ENCODE assay signal across 1 cellular context in the genomic region with DNA sequence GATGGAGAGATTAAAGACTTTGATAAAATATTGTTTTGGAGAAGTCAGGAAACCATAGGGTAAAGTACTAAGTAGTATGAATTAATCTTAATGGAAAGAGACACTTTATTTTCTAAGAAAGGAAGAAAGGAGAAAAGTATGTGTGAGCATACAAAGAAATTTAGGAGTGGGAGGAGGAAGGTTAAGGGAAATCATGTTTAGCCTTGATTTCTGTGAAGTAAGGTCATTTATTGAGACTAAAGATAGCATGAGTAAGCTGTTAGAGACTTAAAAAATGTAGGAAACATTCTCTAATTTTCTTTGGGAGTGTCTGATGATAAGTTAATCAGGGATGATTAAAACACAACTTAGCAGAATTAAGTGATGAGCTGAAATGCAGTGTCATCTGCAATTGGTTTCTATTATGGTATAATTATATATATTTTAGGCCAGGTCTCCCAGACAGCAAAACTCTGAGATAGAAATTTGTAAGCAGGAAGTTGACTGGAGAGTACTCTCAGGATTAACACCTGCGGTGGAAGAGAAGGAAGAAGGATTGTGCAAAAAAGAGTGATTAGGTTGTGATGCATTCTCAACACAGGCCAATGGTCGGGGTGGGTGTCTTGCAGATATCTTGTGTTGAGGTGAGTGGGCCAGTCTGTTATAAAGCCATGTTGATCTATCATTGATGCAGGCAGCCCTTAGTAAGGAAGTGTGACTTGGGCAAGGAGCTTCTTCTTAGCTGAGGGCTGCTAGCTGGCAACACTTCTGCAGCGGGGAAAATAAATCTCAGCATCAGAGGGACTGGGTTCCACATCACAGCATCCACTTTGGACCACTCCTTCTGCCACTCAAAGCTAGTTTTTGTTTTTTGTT.
TF ChIP-seq lines count a peak whose summit lies in the region.

No MANE protein-coding gene starts in this region.

TF ChIP-seq in IMR-90, 13 proteins besides CTCF, POLR2A, EP300 and RAD21:
- TF ChIP-seq SMC3 (IDR thresholded peaks at IDR 0.05; ENCODE audit: low read depth, low read length): no peak
- 0 out of 2 replicates have a peak, but pooled peaks have one; percentile 1 for TF ChIP-seq CEBPB (IDR thresholded peaks at IDR 0.05; ENCODE audit: low read depth, low read length)
- TF ChIP-seq CHD1 (IDR thresholded peaks at IDR 0.05; ENCODE audit: low read depth, low read length): no peak
- TF ChIP-seq MAFK (IDR thresholded peaks at IDR 0.05; ENCODE audit: low read depth, low read length): no peak
